In the genomic region with DNA sequence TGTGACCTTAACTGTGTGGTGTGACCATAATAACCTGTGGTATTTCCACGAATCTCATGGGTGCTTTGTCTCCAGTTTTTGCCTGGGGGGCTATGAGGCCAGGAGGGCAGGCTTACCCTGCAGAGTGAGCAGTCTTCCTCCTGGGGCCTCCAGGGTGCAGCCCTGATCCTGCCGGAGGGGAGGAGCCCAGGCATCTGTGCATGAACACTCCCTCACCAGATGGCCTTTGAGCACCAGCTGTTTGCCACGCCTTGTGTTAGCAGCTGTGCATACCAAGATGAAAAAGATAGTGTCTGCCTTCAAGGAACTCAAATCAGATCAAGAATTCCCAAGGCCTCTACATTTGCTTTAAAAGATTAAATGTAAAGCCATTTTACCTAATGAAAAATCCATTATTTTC, we compare ENCODE assay signal across 9 cellular contexts.
A peak's percentile ranks its signal among the peaks of the same experiment; 100 is the strongest.
DNase-seq lines count a peak whose midpoint lies in the region; ATAC-seq and TF ChIP-seq lines count a peak whose summit lies in the region.
"Had no signal": no experiment of that assay in that cellular context is flagged by ENCODE, and none has a peak within 500 bp of the region (broad histone marks: within the 10 kb centered on the region; RNA-seq: fewer than 3 reads in every experiment).

No MANE protein-coding gene starts in this region.

- H3K9me3 Mint-ChIP-seq in activated CD4-positive, alpha-beta T cell treated with anti-CD3 and anti-CD28 coated beads for 36 hours (ENCODE audit: low read depth) = no peaks in the 10 kb centered on the region
- H3K9me3 Mint-ChIP-seq in activated CD8-positive, alpha-beta T cell treated with anti-CD3 and anti-CD28 coated beads for 36 hours = no peaks in the 10 kb centered on the region
- H3K9me3 Mint-ChIP-seq: T-helper 1 cell treated with Interleukin-12 subunit alpha and Interleukin-12 subunit beta and Interleukin-4 antibody, amounts not matched to agents 30 μg/mL and 1 μg/mL, for 36 hours had no signal

- POLR2A ChIA-PET in activated CD4-positive, alpha-beta T cell treated with anti-CD3 and anti-CD28 coated beads for 36 hours (lab: Charles Lee) = no interaction called here
- POLR2A ChIA-PET in activated CD8-positive, alpha-beta T cell treated with anti-CD3 and anti-CD28 coated beads for 36 hours (lab: Charles Lee) = interaction anchor here (1.4 kb wide), 1 partner anchor 12 kb away, joined by 3 read pairs; no protein-coding TSS in a partner anchor

- H3K4me1 Mint-ChIP-seq in activated CD4-positive, alpha-beta T cell treated with anti-CD3 and anti-CD28 coated beads for 36 hours = peaks cover 56% of the 10 kb centered on the region
- peaks cover 55% of the 10 kb centered on the region for H3K4me1 Mint-ChIP-seq in activated CD8-positive, alpha-beta T cell treated with anti-CD3 and anti-CD28 coated beads for 36 hours (ENCODE audit: low read depth)

- peak; percentile 41 for ATAC-seq in activated CD4-positive, alpha-beta T cell treated with anti-CD3 and anti-CD28 coated beads for 36 hours
- peak; percentile 66 for ATAC-seq in activated CD8-positive, alpha-beta T cell treated with anti-CD3 and anti-CD28 coated beads for 36 hours
- no peak for ATAC-seq in GM18870 (IDR thresholded peaks at IDR 0.05; ENCODE audit: unreplicated experiment)
- ATAC-seq in HG02884 (IDR thresholded peaks at IDR 0.05; ENCODE audit: unreplicated experiment) = no peak

- intact Hi-C loops in activated CD4-positive, alpha-beta T cell treated with anti-CD3 and anti-CD28 coated beads for 36 hours (cut with DNase I, micrococcal nuclease) = no loop called here
- intact Hi-C loops in activated CD8-positive, alpha-beta T cell treated with anti-CD3 and anti-CD28 coated beads for 36 hours (cut with micrococcal nuclease) = no loop called here

- peak overlapping the region; percentile 19 for H3K27ac Mint-ChIP-seq in activated CD4-positive, alpha-beta T cell treated with anti-CD3 and anti-CD28 coated beads for 36 hours
- H3K27ac Mint-ChIP-seq in activated CD8-positive, alpha-beta T cell treated with anti-CD3 and anti-CD28 coated beads for 36 hours = no peak overlapping the region
- H3K27ac Mint-ChIP-seq: T-helper 1 cell treated with Interleukin-12 subunit alpha and Interleukin-12 subunit beta and Interleukin-4 antibody, amounts not matched to agents 30 μg/mL and 1 μg/mL, for 36 hours had no signal

- CTCF ChIA-PET in activated CD4-positive, alpha-beta T cell treated with anti-CD3 and anti-CD28 coated beads for 36 hours (lab: Charles Lee) = interaction anchor here (0.7 to 1.5 kb wide), 4 partner anchors 16 to 1950 kb away, joined by 4 to 7 read pairs (median 5); no protein-coding TSS in a partner anchor
- CTCF ChIA-PET in activated CD8-positive, alpha-beta T cell treated with anti-CD3 and anti-CD28 coated beads for 36 hours (lab: Charles Lee) = interaction anchor here (1.0 to 1.5 kb wide), 3 partner anchors 15 to 52 kb away, joined by 3 to 5 read pairs (median 3); no protein-coding TSS in a partner anchor

- H3K36me3 Mint-ChIP-seq in activated CD4-positive, alpha-beta T cell treated with anti-CD3 and anti-CD28 coated beads for 36 hours (ENCODE audit: low read depth) = peaks cover 30% of the 10 kb centered on the region
- peaks cover 36% of the 10 kb centered on the region for H3K36me3 Mint-ChIP-seq in activated CD8-positive, alpha-beta T cell treated with anti-CD3 and anti-CD28 coated beads for 36 hours (ENCODE audit: low read depth)

- TF ChIP-seq CTCF in activated CD8-positive, alpha-beta T cell treated with anti-CD3 and anti-CD28 coated beads for 36 hours (IDR thresholded peaks at IDR 0.05) = no peak

- no peak overlapping the region for H3K4me3 Mint-ChIP-seq in activated CD4-positive, alpha-beta T cell treated with anti-CD3 and anti-CD28 coated beads for 36 hours
- no peak overlapping the region for H3K4me3 Mint-ChIP-seq in activated CD8-positive, alpha-beta T cell treated with anti-CD3 and anti-CD28 coated beads for 36 hours
- H3K4me3 Mint-ChIP-seq: T-helper 1 cell treated with Interleukin-12 subunit alpha and Interleukin-12 subunit beta and Interleukin-4 antibody, amounts not matched to agents 30 μg/mL and 1 μg/mL, for 36 hours had no signal

- H3K27me3 Mint-ChIP-seq in activated CD4-positive, alpha-beta T cell treated with anti-CD3 and anti-CD28 coated beads for 36 hours = no peaks in the 10 kb centered on the region
- no peaks in the 10 kb centered on the region for H3K27me3 Mint-ChIP-seq in activated CD8-positive, alpha-beta T cell treated with anti-CD3 and anti-CD28 coated beads for 36 hours

- DNase-seq in activated CD4-positive, alpha-beta T cell treated with anti-CD3 and anti-CD28 coated beads for 36 hours = peak; percentile 45
- no peak for DNase-seq in activated CD4-positive, alpha-beta T cell treated with anti-CD3 and anti-CD28 coated beads for 4 hours
- DNase-seq in HuH-7.5 (ENCODE audit: low spot score) (peak; percentile 47), islet precursor cell (peak; percentile 93)
- peak; percentile 36 for DNase-seq in activated CD8-positive, alpha-beta T cell treated with anti-CD3 and anti-CD28 coated beads for 36 hours
- no peak for DNase-seq in stimulated activated CD4-positive, alpha-beta T cell treated with anti-CD3 and anti-CD28 coated beads, Interleukin-4, amount 100 ng/mL, for 24 hours

Comparison
In these comparisons a context has a peak if more than half of its experiments do, and no peak if none do; other contexts are left out.
1. DNase-seq: peak in activated CD4-positive, alpha-beta T cell treated with anti-CD3 and anti-CD28 coated beads for 36 hours (single experiment), HuH-7.5 (single experiment), activated CD8-positive, alpha-beta T cell treated with anti-CD3 and anti-CD28 coated beads for 36 hours (single experiment) and islet precursor cell (single experiment); none in activated CD4-positive, alpha-beta T cell treated with anti-CD3 and anti-CD28 coated beads for 4 hours (0 of 2) and stimulated activated CD4-positive, alpha-beta T cell treated with anti-CD3 and anti-CD28 coated beads, Interleukin-4, amount 100 ng/mL, for 24 hours (single experiment).
2. ATAC-seq: peak in activated CD4-positive, alpha-beta T cell treated with anti-CD3 and anti-CD28 coated beads for 36 hours (single experiment) and activated CD8-positive, alpha-beta T cell treated with anti-CD3 and anti-CD28 coated beads for 36 hours (single experiment); none in GM18870 (single experiment) and HG02884 (single experiment).